Comparison of ENCODE assay signal across 8 cellular contexts in the genomic region with DNA sequence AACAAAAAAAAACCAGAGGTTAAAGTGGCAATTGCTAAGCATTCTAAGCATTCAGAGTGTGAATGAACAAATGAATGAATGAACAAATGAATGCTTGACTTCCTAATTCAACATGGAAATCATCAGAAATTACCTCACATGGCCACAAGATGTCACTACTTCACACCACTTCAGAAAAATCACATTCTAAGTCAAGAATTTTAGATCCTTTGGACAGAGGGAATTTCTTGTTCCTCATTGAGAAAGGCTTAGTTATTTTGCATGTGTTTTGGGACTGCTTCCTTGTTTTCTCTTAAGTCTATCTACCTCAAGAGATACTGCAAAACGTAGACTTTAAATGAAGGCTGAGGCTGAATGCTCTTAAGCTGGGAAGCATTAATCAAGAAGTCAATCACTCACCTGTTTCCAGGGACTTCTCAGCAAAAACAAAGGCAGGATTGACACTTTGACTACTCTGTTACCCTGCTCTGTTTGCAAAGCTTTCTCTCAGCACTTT.
DNase-seq lines count a peak whose midpoint lies in the region; ATAC-seq and TF ChIP-seq lines count a peak whose summit lies in the region.

No MANE protein-coding gene starts in this region.

- H3K27me3 ChIP-seq in BE2C (no peaks in the 10 kb centered on the region; the same call in 1 of the 2 replicates), RWPE2 (ENCODE audit: insufficient read depth, poor library complexity, severe bottlenecking) (no peaks in the 10 kb centered on the region), osteoblast (ENCODE audit: insufficient read depth, low read length) (no peaks in the 10 kb centered on the region)

- H3K4me1 ChIP-seq in BE2C (no peaks in the 10 kb centered on the region), RWPE2 (ENCODE audit: insufficient read depth, poor library complexity, severe bottlenecking) (no peaks in the 10 kb centered on the region), osteoblast (ENCODE audit: insufficient read depth, low read length) (no peaks in the 10 kb centered on the region)

- H4K20me1 ChIP-seq in osteoblast (ENCODE audit: insufficient read depth, low read length): no peaks in the 10 kb centered on the region

- no peak overlapping the region for H3K27ac Mint-ChIP-seq in activated naive CD8-positive, alpha-beta T cell treated with anti-CD3 and anti-CD28 coated beads for 36 hours

- H3K36me3 ChIP-seq in BE2C (no peaks in the 10 kb centered on the region), RWPE2 (ENCODE audit: low read depth) (no peaks in the 10 kb centered on the region), osteoblast (ENCODE audit: insufficient read depth, low read length) (no peaks in the 10 kb centered on the region)

- no peaks in the 10 kb centered on the region for H3K9me3 ChIP-seq in BE2C
- H3K9me3 ChIP-seq in RWPE2 (ENCODE audit: severe bottlenecking): peaks cover 3% of the 10 kb centered on the region
- no peaks in the 10 kb centered on the region for H3K9me3 ChIP-seq in osteoblast (ENCODE audit: low read depth, low read length)

- H3K9me3 Mint-ChIP-seq in activated naive CD8-positive, alpha-beta T cell treated with anti-CD3 and anti-CD28 coated beads for 36 hours: no peaks in the 10 kb centered on the region

- H3K27me3 Mint-ChIP-seq in activated naive CD8-positive, alpha-beta T cell treated with anti-CD3 and anti-CD28 coated beads for 36 hours: no peaks in the 10 kb centered on the region

- H3K4me1 Mint-ChIP-seq in activated naive CD8-positive, alpha-beta T cell treated with anti-CD3 and anti-CD28 coated beads for 36 hours: no peaks in the 10 kb centered on the region

- DNase-seq in BE2C (no peak), LoVo (ENCODE audit: low spot score) (peak; percentile 34), RWPE2 (ENCODE audit: low spot score) (no peak), fibroblast of gingiva (ENCODE audit: low read depth) (peak; percentile 47), osteoblast (ENCODE audit: insufficient read length, low spot score, missing footprints) (peak; percentile 72)
- no peak for DNase-seq in activated naive CD8-positive, alpha-beta T cell treated with anti-CD3 and anti-CD28 coated beads for 36 hours

- no peaks in the 10 kb centered on the region for H3K36me3 Mint-ChIP-seq in activated naive CD8-positive, alpha-beta T cell treated with anti-CD3 and anti-CD28 coated beads for 36 hours

- H3K79me2 ChIP-seq in osteoblast (ENCODE audit: insufficient read depth, low read length): no peaks in the 10 kb centered on the region

- no peak overlapping the region for H3K4me3 Mint-ChIP-seq in activated naive CD8-positive, alpha-beta T cell treated with anti-CD3 and anti-CD28 coated beads for 36 hours

- ATAC-seq in GM18511 (IDR thresholded peaks at IDR 0.05; ENCODE audit: unreplicated experiment) (peak; percentile 71), RWPE2 (ENCODE audit: low read depth) (no peak), GM18520 (IDR thresholded peaks at IDR 0.05; ENCODE audit: unreplicated experiment) (no peak)

- H3K4me3 ChIP-seq in BE2C (ENCODE audit: low read depth, low read length): no peak overlapping the region
- H3K4me3 ChIP-seq in RWPE2 (ENCODE audit: severe bottlenecking): no peak overlapping the region
- no peak overlapping the region for H3K4me3 ChIP-seq in osteoblast (ENCODE audit: insufficient read depth, low read length)

- H3K27ac ChIP-seq in RWPE2 (ENCODE audit: poor library complexity, severe bottlenecking) (no peak overlapping the region), osteoblast (ENCODE audit: low read depth, low read length) (no peak overlapping the region)

- TF ChIP-seq CTCF in BE2C (IDR thresholded peaks at IDR 0.05; ENCODE audit: low read depth, low read length): peak; percentile 64
- TF ChIP-seq CTCF in RWPE2 (IDR thresholded peaks at IDR 0.05; ENCODE audit: poor library complexity, severe bottlenecking): peak; percentile 84
- TF ChIP-seq CTCF in osteoblast (IDR thresholded peaks at IDR 0.05; ENCODE audit: extremely low read depth, low read depth, low read length): peak; percentile 63

- no peak overlapping the region for H2AFZ ChIP-seq in osteoblast (ENCODE audit: low read length)

- no peak overlapping the region for H3K4me2 ChIP-seq in osteoblast (ENCODE audit: insufficient read depth, low read length)

Comparison
In these comparisons a context has a peak if more than half of its experiments do, and no peak if none do; other contexts are left out.
1. DNase-seq: peak in LoVo (single experiment), fibroblast of gingiva (single experiment) and osteoblast (single experiment); none in BE2C (single experiment), RWPE2 (single experiment) and activated naive CD8-positive, alpha-beta T cell treated with anti-CD3 and anti-CD28 coated beads for 36 hours (single experiment).
2. Peak in every context shown above with its lines, with median percentiles within 50 percentile points of each other: CTCF ChIP-seq.